ENCODE assay signal across 13 cellular contexts in genomic region chr1:53390261-53390660, GRCh38.
DNase-seq lines count a peak whose midpoint lies in the region; ATAC-seq and TF ChIP-seq lines count a peak whose summit lies in the region.
"Had no signal": no experiment of that assay in that cellular context is flagged by ENCODE, and none has a peak within 500 bp of the region (broad histone marks: within the 10 kb centered on the region; RNA-seq: fewer than 3 reads in every experiment).

No MANE protein-coding gene starts in this region.

- H3K27me3 ChIP-seq in colonic mucosa = no peaks in the 10 kb centered on the region
- H3K27me3 ChIP-seq in naive thymus-derived CD4-positive, alpha-beta T cell (ENCODE audit: control insufficient read depth in 2 of 2, insufficient read depth in 2 of 2, low read length in 2 of 2) = no peaks in the 10 kb centered on the region
- H3K27me3 ChIP-seq: ovary, vagina had no signal

- H3K4me3 Mint-ChIP-seq in naive thymus-derived CD4-positive, alpha-beta T cell = no peak overlapping the region
- H3K4me3 Mint-ChIP-seq: immature natural killer cell had no signal

- POLR2A ChIA-PET in naive thymus-derived CD4-positive, alpha-beta T cell (lab: Charles Lee) = interaction anchor here (1.3 kb wide), 1 partner anchor 67 kb away, joined by 3 read pairs; no protein-coding TSS in a partner anchor

- H3K9ac ChIP-seq in colonic mucosa (ENCODE audit: low read depth in 2 of 2, low read length in 2 of 2) = no peak overlapping the region

- H3K36me3 ChIP-seq in colonic mucosa = no peaks in the 10 kb centered on the region
- no peaks in the 10 kb centered on the region for H3K36me3 ChIP-seq in naive thymus-derived CD4-positive, alpha-beta T cell (ENCODE audit: control insufficient read depth in 2 of 3, insufficient read depth in 3 of 3, low read length in 3 of 3)
- H3K36me3 ChIP-seq: ovary, vagina had no signal

- H3K4me1 ChIP-seq in colonic mucosa = no peaks in the 10 kb centered on the region
- no peaks in the 10 kb centered on the region for H3K4me1 ChIP-seq in naive thymus-derived CD4-positive, alpha-beta T cell (ENCODE audit: control insufficient read depth in 2 of 2, insufficient read depth in 2 of 2, low read length in 2 of 2)
- H3K4me1 ChIP-seq: vagina had no signal

- no peak overlapping the region for H3K4me3 ChIP-seq in colonic mucosa
- H3K4me3 ChIP-seq in naive thymus-derived CD4-positive, alpha-beta T cell (ENCODE audit: low read length) = no peak overlapping the region
- H3K4me3 ChIP-seq: ovary, vagina had no signal

- peak; percentile 59 for ATAC-seq in naive thymus-derived CD4-positive, alpha-beta T cell
- ATAC-seq in HG03565 (IDR thresholded peaks at IDR 0.05; ENCODE audit: unreplicated experiment) = no peak
- no peak for ATAC-seq in GM21390 (IDR thresholded peaks at IDR 0.05; ENCODE audit: unreplicated experiment)

- no peak for TF ChIP-seq CTCF in colonic mucosa (IDR thresholded peaks at IDR 0.05)

- peaks cover 0 to 2% (median 0%) of the 10 kb centered on the region in 5 donors for H3K36me3 Mint-ChIP-seq in naive thymus-derived CD4-positive, alpha-beta T cell
- H3K36me3 Mint-ChIP-seq: immature natural killer cell had no signal

- no peaks in the 10 kb centered on the region for H3K9me3 ChIP-seq in colonic mucosa
- no peaks in the 10 kb centered on the region for H3K9me3 ChIP-seq in naive thymus-derived CD4-positive, alpha-beta T cell (ENCODE audit: control insufficient read depth in 2 of 3, low read length in 3 of 3)
- H3K9me3 ChIP-seq: ovary, vagina had no signal

- CTCF ChIA-PET in naive thymus-derived CD4-positive, alpha-beta T cell (lab: Charles Lee) = interaction anchor here (0.6 to 2.3 kb wide), 4 partner anchors 97 to 672 kb away, joined by 5 to 8 read pairs (median 7); no protein-coding TSS in a partner anchor

- peaks cover 0 to 28% (median 0%) of the 10 kb centered on the region in 5 donors for H3K27me3 Mint-ChIP-seq in naive thymus-derived CD4-positive, alpha-beta T cell

- DNase-seq in CD1c-positive myeloid dendritic cell (ENCODE audit: extremely low spot score) (peak; percentile 82), NCI-H2029 (lab: John Stamatoyannopoulos, UW) (peak; percentile 79), colonic mucosa (peak; percentile 25), NCI-H1930 (lab: John Stamatoyannopoulos, UW) (no peak), KG1 (lab: John Stamatoyannopoulos, UW) (no peak)
- no peak for DNase-seq in naive thymus-derived CD4-positive, alpha-beta T cell
- DNase-seq: activated T-cell treated with anti-CD3 and anti-CD28 coated beads for 4 hours, immature natural killer cell, ovary, T-helper 9 cell had no signal

- H3K27ac Mint-ChIP-seq in naive thymus-derived CD4-positive, alpha-beta T cell = no peak overlapping the region

- H3K27ac ChIP-seq in colonic mucosa = no peak overlapping the region
- H3K27ac ChIP-seq in naive thymus-derived CD4-positive, alpha-beta T cell (ENCODE audit: low read depth, low read length) = no peak overlapping the region
- H3K27ac ChIP-seq: ovary, vagina had no signal

- H3K4me1 Mint-ChIP-seq in naive thymus-derived CD4-positive, alpha-beta T cell = peaks cover 0 to 10% (median 4%) of the 10 kb centered on the region in 7 donors
- H3K4me1 Mint-ChIP-seq: immature natural killer cell had no signal

- intact Hi-C loops in colonic mucosa (cut with DNase I) = no loop called here
- intact Hi-C loops in naive thymus-derived CD4-positive, alpha-beta T cell (cut with micrococcal nuclease) = no loop called here

- peaks cover 0 to 9% (median 0%) of the 10 kb centered on the region in 11 donors for H3K9me3 Mint-ChIP-seq in naive thymus-derived CD4-positive, alpha-beta T cell

Comparison
In these comparisons a context has a peak if more than half of its experiments do, and no peak if none do; other contexts are left out.
1. DNase-seq: peak in CD1c-positive myeloid dendritic cell (single experiment), NCI-H2029 (single experiment) and colonic mucosa (single experiment); none in naive thymus-derived CD4-positive, alpha-beta T cell (0 of 9), NCI-H1930 (0 of 2) and KG1 (single experiment).